18 cellular contexts compared by ENCODE assay signal in genomic region chr17:58384900-58385299, GRCh38.
"Had no signal": no experiment of that assay in that cellular context is flagged by ENCODE, and none has a peak within 500 bp of the region (broad histone marks: within the 10 kb centered on the region; RNA-seq: fewer than 3 reads in every experiment).

No MANE protein-coding gene starts in this region.

- H3K9me3 Mint-ChIP-seq: activated CD4-positive, alpha-beta memory T cell treated with anti-CD3 and anti-CD28 coated beads for 36 hours; activated naive CD8-positive, alpha-beta T cell treated with anti-CD3 and anti-CD28 coated beads, Interleukin-2, amount 10 ng/mL, durations not matched to agents 7 days and 5 days; neural progenitor cell; stimulated activated naive CD8-positive, alpha-beta T cell treated with anti-CD3 and anti-CD28 coated beads, Interleukin-15, Interleukin-2, amounts not matched to agents 100 ng/mL and 50 ng/mL, for 24 hours; T-helper 1 cell treated with Interleukin-12 subunit alpha and Interleukin-12 subunit beta and Interleukin-4 antibody, amounts not matched to agents 30 μg/mL and 1 μg/mL, for 36 hours had no signal

- ATAC-seq: heart left ventricle had no signal

- H3K4me2 ChIP-seq: neural progenitor cell had no signal

- H3K4me3 Mint-ChIP-seq: activated CD4-positive, alpha-beta memory T cell treated with anti-CD3 and anti-CD28 coated beads for 36 hours; activated naive CD8-positive, alpha-beta T cell treated with anti-CD3 and anti-CD28 coated beads, Interleukin-2, amount 10 ng/mL, durations not matched to agents 7 days and 5 days; neural progenitor cell; stimulated activated naive CD8-positive, alpha-beta T cell treated with anti-CD3 and anti-CD28 coated beads, Interleukin-15, Interleukin-2, amounts not matched to agents 100 ng/mL and 50 ng/mL, for 24 hours; T-helper 1 cell treated with Interleukin-12 subunit alpha and Interleukin-12 subunit beta and Interleukin-4 antibody, amounts not matched to agents 30 μg/mL and 1 μg/mL, for 36 hours had no signal

- DNase-seq: activated CD4-positive, alpha-beta memory T cell treated with anti-CD3 and anti-CD28 coated beads for 36 hours; activated CD4-positive, alpha-beta T cell treated with anti-CD3 and anti-CD28 coated beads for 1 hour; activated gamma-delta T cell treated with Interleukin-2 at 50 U/mL for 16 hours; activated naive CD8-positive, alpha-beta T cell treated with anti-CD3 and anti-CD28 coated beads, Interleukin-2, amount 10 ng/mL, durations not matched to agents 7 days and 5 days; activated T-cell treated with anti-CD3 and anti-CD28 coated beads, Interleukin-2, amount 50 U/mL, for 48 hours; foreskin melanocyte; heart left ventricle; kidney; left ventricle myocardium inferior; mesenchymal stem cell; ovary; stimulated activated CD4-positive, alpha-beta T cell treated with anti-CD3 and anti-CD28 coated beads, Interleukin-4, amount 100 ng/mL, for 1 hour; stimulated activated CD8-positive, alpha-beta memory T cell treated with anti-CD3 and anti-CD28 coated beads, Interleukin-4, amount 100 ng/mL, for 48 hours had no signal

- H3K27ac Mint-ChIP-seq: activated CD4-positive, alpha-beta memory T cell treated with anti-CD3 and anti-CD28 coated beads for 36 hours; activated naive CD8-positive, alpha-beta T cell treated with anti-CD3 and anti-CD28 coated beads, Interleukin-2, amount 10 ng/mL, durations not matched to agents 7 days and 5 days; neural progenitor cell; stimulated activated naive CD8-positive, alpha-beta T cell treated with anti-CD3 and anti-CD28 coated beads, Interleukin-15, Interleukin-2, amounts not matched to agents 100 ng/mL and 50 ng/mL, for 24 hours; T-helper 1 cell treated with Interleukin-12 subunit alpha and Interleukin-12 subunit beta and Interleukin-4 antibody, amounts not matched to agents 30 μg/mL and 1 μg/mL, for 36 hours had no signal

- H3K4me3 ChIP-seq: ascending aorta, heart left ventricle, left ventricle myocardium inferior, neural progenitor cell, ovary had no signal

- FAIRE-seq: bronchial epithelial cell, kidney had no signal

- H3K4me1 ChIP-seq: ascending aorta, left ventricle myocardium inferior had no signal

- H3K27ac ChIP-seq: ascending aorta, heart left ventricle, left ventricle myocardium inferior, neural progenitor cell, ovary had no signal

- H3K27me3 Mint-ChIP-seq: activated CD4-positive, alpha-beta memory T cell treated with anti-CD3 and anti-CD28 coated beads for 36 hours; activated naive CD8-positive, alpha-beta T cell treated with anti-CD3 and anti-CD28 coated beads, Interleukin-2, amount 10 ng/mL, durations not matched to agents 7 days and 5 days; stimulated activated naive CD8-positive, alpha-beta T cell treated with anti-CD3 and anti-CD28 coated beads, Interleukin-15, Interleukin-2, amounts not matched to agents 100 ng/mL and 50 ng/mL, for 24 hours had no signal

- H3K36me3 Mint-ChIP-seq: activated CD4-positive, alpha-beta memory T cell treated with anti-CD3 and anti-CD28 coated beads for 36 hours; activated naive CD8-positive, alpha-beta T cell treated with anti-CD3 and anti-CD28 coated beads, Interleukin-2, amount 10 ng/mL, durations not matched to agents 7 days and 5 days; neural progenitor cell had no signal

- H3K36me3 ChIP-seq: ascending aorta, heart left ventricle, left ventricle myocardium inferior, neural progenitor cell, ovary had no signal

- H3K27me3 ChIP-seq: ascending aorta, neural progenitor cell, ovary had no signal

- H3K9me3 ChIP-seq: ascending aorta, heart left ventricle, left ventricle myocardium inferior, ovary had no signal
